ENCODE assay signal across 10 cellular contexts in the genomic region with DNA sequence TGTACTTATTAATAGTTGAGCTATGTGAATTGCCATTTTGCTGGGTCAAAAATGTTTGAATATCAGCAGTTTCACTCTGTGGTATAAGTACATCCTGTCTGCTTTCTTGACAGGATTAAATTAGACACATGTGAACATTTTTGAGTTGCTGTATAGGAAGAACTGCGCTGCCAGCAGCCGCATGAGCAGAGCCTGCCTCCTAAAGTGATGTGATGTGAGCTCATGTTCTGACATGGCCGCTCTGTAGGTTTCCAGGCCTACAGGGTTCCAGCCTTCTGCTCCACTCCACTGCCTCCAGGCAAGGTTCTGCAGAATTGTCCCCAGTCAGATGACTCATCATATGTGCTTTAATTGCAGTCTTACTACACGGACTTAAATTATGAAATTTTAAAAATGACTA.
DNase-seq lines count a peak whose midpoint lies in the region; ATAC-seq and TF ChIP-seq lines count a peak whose summit lies in the region.
"Had no signal": no experiment of that assay in that cellular context is flagged by ENCODE, and none has a peak within 500 bp of the region (broad histone marks: within the 10 kb centered on the region; RNA-seq: fewer than 3 reads in every experiment).

No MANE protein-coding gene starts in this region.

- no peaks in the 10 kb centered on the region for H3K4me1 ChIP-seq in A673 (ENCODE audit: insufficient read depth, low read length, poor library complexity, severe bottlenecking)

- no peak overlapping the region for H3K4me3 ChIP-seq in A673 (ENCODE audit: low read depth, low read length, poor library complexity, severe bottlenecking)

- BruUV-seq in A673 (replicated peaks; lab: Mats Ljungman, UMichigan): no TSS peak

- no peak overlapping the region for H3K27ac ChIP-seq in A673 (ENCODE audit: low read depth, low read length, poor library complexity, severe bottlenecking)

- H3K27ac Mint-ChIP-seq in activated naive CD8-positive, alpha-beta T cell treated with anti-CD3 and anti-CD28 coated beads, Interleukin-2, amount 50 U/mL, for 24 hours: no peak overlapping the region
- H3K27ac Mint-ChIP-seq in effector memory CD8-positive, alpha-beta T cell: peak overlapping the region in 1 of 2 donors; percentile 23

- CTCF ChIA-PET in GM10248 (lab: Yijun Ruan, JAX): interaction anchor here (1.0 to 2.6 kb wide), 3 partner anchors 18 to 106 kb away, joined by 3 to 8 read pairs (median 3); no protein-coding TSS in a partner anchor
- CTCF ChIA-PET in A673 (lab: Charles Lee): no interaction called here

- TF ChIP-seq CTCF in GM10248 (IDR thresholded peaks at IDR 0.05; ENCODE audit: control extremely low read depth, extremely low read depth, low read depth, missing control alignments): no peak
- no peak for TF ChIP-seq CTCF in A673 (conservative IDR thresholded peaks at IDR 0.05; ENCODE audit: low read depth, low read length)

- H3K4me3 Mint-ChIP-seq in activated naive CD8-positive, alpha-beta T cell treated with anti-CD3 and anti-CD28 coated beads, Interleukin-2, amount 50 U/mL, for 24 hours: no peak overlapping the region
- no peak overlapping the region for H3K4me3 Mint-ChIP-seq in effector memory CD8-positive, alpha-beta T cell

- DNase-seq in GM10248 (ENCODE audit: extremely low spot score) (peak; percentile 29), Right ventricle myocardium inferior (ENCODE audit: missing footprints) (no peak), A673 (ENCODE audit: low spot score) (no peak), D341Med (ENCODE audit: low spot score) (no peak)
- DNase-seq in activated naive CD8-positive, alpha-beta T cell treated with anti-CD3 and anti-CD28 coated beads, Interleukin-2, amount 50 U/mL, for 24 hours: no peak
- DNase-seq in effector memory CD8-positive, alpha-beta T cell: no peak
- DNase-seq: DMS79, SIG-M5 had no signal

- intact Hi-C loops in Right ventricle myocardium inferior (cut with DNase I): no loop called here
- intact Hi-C loops in A673 (cut with micrococcal nuclease; ENCODE audit: unreplicated experiment): no loop called here

- no peaks in the 10 kb centered on the region for H3K9me3 Mint-ChIP-seq in activated naive CD8-positive, alpha-beta T cell treated with anti-CD3 and anti-CD28 coated beads, Interleukin-2, amount 50 U/mL, for 24 hours
- no peaks in the 10 kb centered on the region for H3K9me3 Mint-ChIP-seq in effector memory CD8-positive, alpha-beta T cell

- POLR2A ChIA-PET in GM10248 (lab: Yijun Ruan, JAX): no interaction called here
- POLR2A ChIA-PET in A673 (lab: Charles Lee; ENCODE audit: low non-redundant PET): no interaction called here

- H3K4me1 Mint-ChIP-seq in activated naive CD8-positive, alpha-beta T cell treated with anti-CD3 and anti-CD28 coated beads, Interleukin-2, amount 50 U/mL, for 24 hours: peaks cover 12% of the 10 kb centered on the region
- H3K4me1 Mint-ChIP-seq in effector memory CD8-positive, alpha-beta T cell (ENCODE audit: low read depth in 2 of 2): peaks cover 12 to 17% of the 10 kb centered on the region in 2 donors

- peaks cover 21% of the 10 kb centered on the region for H3K36me3 Mint-ChIP-seq in activated naive CD8-positive, alpha-beta T cell treated with anti-CD3 and anti-CD28 coated beads, Interleukin-2, amount 50 U/mL, for 24 hours (ENCODE audit: low read depth)
- peaks cover 11% of the 10 kb centered on the region for H3K36me3 Mint-ChIP-seq in effector memory CD8-positive, alpha-beta T cell (ENCODE audit: insufficient read depth)

- H3K27me3 Mint-ChIP-seq in activated naive CD8-positive, alpha-beta T cell treated with anti-CD3 and anti-CD28 coated beads, Interleukin-2, amount 50 U/mL, for 24 hours: no peaks in the 10 kb centered on the region
- H3K27me3 Mint-ChIP-seq in effector memory CD8-positive, alpha-beta T cell: no peaks in the 10 kb centered on the region

- ATAC-seq in GM19372 (IDR thresholded peaks at IDR 0.05; ENCODE audit: low read depth, unreplicated experiment): peak; percentile 83
- ATAC-seq in HG03064 (IDR thresholded peaks at IDR 0.05; ENCODE audit: low read depth, unreplicated experiment): peak; percentile 75
- peak; percentile 49 for ATAC-seq in activated naive CD8-positive, alpha-beta T cell treated with anti-CD3 and anti-CD28 coated beads, Interleukin-2, amount 50 U/mL, for 24 hours
- ATAC-seq in Right ventricle myocardium inferior: no peak
- no peak for ATAC-seq in effector memory CD8-positive, alpha-beta T cell (replicated peaks)

- H3K9me3 ChIP-seq in A673 (ENCODE audit: low read depth, low read length, poor library complexity, severe bottlenecking): no peaks in the 10 kb centered on the region

- H3K36me3 ChIP-seq in A673 (ENCODE audit: insufficient read depth, low read length, poor library complexity, severe bottlenecking): no peaks in the 10 kb centered on the region

- no peaks in the 10 kb centered on the region for H3K27me3 ChIP-seq in A673 (replicated peaks; ENCODE audit: insufficient read depth, low read depth, low read length, poor library complexity)

Comparison
In these comparisons a context has a peak if more than half of its experiments do, and no peak if none do; other contexts are left out.
1. ATAC-seq: peak in GM19372 (single experiment), HG03064 (single experiment) and activated naive CD8-positive, alpha-beta T cell treated with anti-CD3 and anti-CD28 coated beads, Interleukin-2, amount 50 U/mL, for 24 hours (single experiment); none in Right ventricle myocardium inferior (single experiment) and effector memory CD8-positive, alpha-beta T cell (single experiment).